ENCODE assay signal across 18 cellular contexts in the genomic region with DNA sequence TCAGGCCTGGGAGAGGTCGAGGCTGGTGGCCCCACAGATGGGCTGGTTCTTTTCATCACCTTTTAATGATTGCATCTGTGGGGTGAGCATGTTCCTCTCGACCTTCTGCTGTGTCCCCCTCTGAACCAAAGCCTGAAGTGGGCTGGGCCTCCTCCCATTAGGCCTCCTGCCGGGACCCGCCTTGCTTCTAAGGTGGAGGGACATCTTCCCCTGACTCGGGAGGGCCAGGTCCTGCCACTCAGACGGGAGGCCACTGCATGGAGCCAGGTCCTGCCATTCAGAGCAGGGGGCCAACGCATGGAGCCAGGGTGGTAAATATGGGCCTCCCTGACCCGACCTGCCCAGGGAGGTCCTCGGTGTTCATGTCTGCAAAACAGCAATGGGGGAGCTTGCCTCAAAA.
"Had no signal": no experiment of that assay in that cellular context is flagged by ENCODE, and none has a peak within 500 bp of the region (broad histone marks: within the 10 kb centered on the region; RNA-seq: fewer than 3 reads in every experiment).

No MANE protein-coding gene starts in this region.

- H3K4me3 Mint-ChIP-seq: activated B cell treated with CpG ODN at 0.5 μM for 24 hours; activated CD4-positive, alpha-beta T cell treated with anti-CD3 and anti-CD28 coated beads for 36 hours; activated T-helper 1 cell treated with anti-CD3 and anti-CD28 coated beads, Interleukin-12 subunit alpha, Interleukin-12 subunit beta, Interleukin-2, Interleukin-4 antibody, amounts not matched to agents 30 ng/mL and 10 ng/mL and 1 ng/mL, durations not matched to agents 14 hours and 24 hours and 36 hours; brain; effector memory CD8-positive, alpha-beta T cell; nephron progenitor cell had no signal

- ATAC-seq: activated CD4-positive, alpha-beta T cell treated with anti-CD3 and anti-CD28 coated beads for 36 hours; activated naive CD4-positive, alpha-beta T cell treated with anti-CD3 and anti-CD28 coated beads, Interleukin-2, amount 50 U/mL, for 72 hours; effector memory CD8-positive, alpha-beta T cell had no signal

- H3K4me3 ChIP-seq: esophagus muscularis mucosa, left ventricle myocardium inferior had no signal

- H3K36me3 ChIP-seq: left ventricle myocardium inferior had no signal

- H3K27me3 ChIP-seq: esophagus muscularis mucosa had no signal

- H3K9me3 ChIP-seq: esophagus muscularis mucosa, left ventricle myocardium inferior had no signal

- H3K27ac Mint-ChIP-seq: activated B cell treated with CpG ODN at 0.5 μM for 24 hours; activated CD4-positive, alpha-beta T cell treated with anti-CD3 and anti-CD28 coated beads for 36 hours; activated naive CD4-positive, alpha-beta T cell treated with anti-CD3 and anti-CD28 coated beads, Interleukin-2, amount 50 U/mL, for 72 hours; activated T-helper 1 cell treated with anti-CD3 and anti-CD28 coated beads, Interleukin-12 subunit alpha, Interleukin-12 subunit beta, Interleukin-2, Interleukin-4 antibody, amounts not matched to agents 30 ng/mL and 10 ng/mL and 1 ng/mL, durations not matched to agents 14 hours and 24 hours and 36 hours; brain; effector memory CD8-positive, alpha-beta T cell; nephron progenitor cell; progenitor cell of endocrine pancreas had no signal

- H3K27me3 Mint-ChIP-seq: activated B cell treated with CpG ODN at 0.5 μM for 24 hours; activated CD4-positive, alpha-beta T cell treated with anti-CD3 and anti-CD28 coated beads for 36 hours; effector memory CD8-positive, alpha-beta T cell had no signal

- DNase-seq: activated B cell treated with CpG ODN at 0.5 μM for 24 hours; activated CD4-positive, alpha-beta T cell treated with anti-CD3 and anti-CD28 coated beads for 36 hours; activated CD4-positive, alpha-beta T cell treated with anti-CD3 and anti-CD28 coated beads, Interleukin-2, amount 50 U/mL, for 4 hours; caudate nucleus; effector memory CD8-positive, alpha-beta T cell; glutamatergic neuron; hippocampal formation; kidney glomerular epithelial cell; left ventricle myocardium inferior; nephron progenitor cell; retina; stimulated activated CD4-positive, alpha-beta T cell treated with anti-CD3 and anti-CD28 coated beads, Interleukin-4, amount 100 ng/mL, for 1 hour; T-helper 1 cell had no signal

- H3K4me1 Mint-ChIP-seq: activated B cell treated with CpG ODN at 0.5 μM for 24 hours; activated CD4-positive, alpha-beta T cell treated with anti-CD3 and anti-CD28 coated beads for 36 hours; brain had no signal

- H3K9me3 Mint-ChIP-seq: activated B cell treated with CpG ODN at 0.5 μM for 24 hours, brain, nephron progenitor cell had no signal

- H3K4me1 ChIP-seq: esophagus muscularis mucosa, left ventricle myocardium inferior had no signal

- H3K27ac ChIP-seq: esophagus muscularis mucosa, left ventricle myocardium inferior had no signal
